16 cellular contexts compared by ENCODE assay signal in the genomic region with DNA sequence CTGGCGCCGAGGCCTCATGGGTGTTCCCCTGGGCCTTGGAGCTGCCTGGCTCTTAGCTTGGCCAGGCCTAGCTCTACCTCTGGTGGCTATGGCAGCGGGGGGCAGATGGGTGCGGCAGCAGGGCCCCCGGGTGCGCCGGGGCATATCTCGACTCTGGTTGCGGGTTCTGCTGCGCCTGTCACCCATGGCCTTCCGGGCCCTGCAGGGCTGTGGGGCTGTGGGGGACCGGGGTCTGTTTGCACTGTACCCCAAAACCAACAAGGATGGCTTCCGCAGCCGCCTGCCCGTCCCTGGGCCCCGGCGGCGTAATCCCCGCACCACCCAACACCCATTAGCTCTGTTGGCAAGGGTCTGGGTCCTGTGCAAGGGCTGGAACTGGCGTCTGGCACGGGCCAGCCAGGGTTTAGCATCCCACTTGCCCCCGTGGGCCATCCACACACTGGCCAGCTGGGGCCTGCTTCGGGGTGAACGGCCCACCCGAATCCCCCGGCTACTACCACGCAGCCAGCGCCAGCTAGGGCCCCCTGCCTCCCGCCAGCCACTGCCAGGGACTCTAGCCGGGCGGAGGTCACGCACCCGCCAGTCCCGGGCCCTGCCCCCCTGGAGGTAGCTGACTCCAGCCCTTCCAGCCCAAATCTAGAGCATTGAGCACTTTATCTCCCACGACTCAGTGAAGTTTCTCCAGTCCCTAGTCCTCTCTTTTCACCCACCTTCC. TPM values are rescaled to one million over a fixed set of nuclear protein-coding genes. Genes with fewer than 3 reads are reported as not detected.
"Had no signal": no experiment of that assay in that cellular context is flagged by ENCODE, and none has a peak within 500 bp of the region (broad histone marks: within the 10 kb centered on the region; RNA-seq: fewer than 3 reads in every experiment).

No MANE protein-coding gene starts in this region.

- H3K9me3 ChIP-seq: left lung, ovary, tibial nerve, vagina had no signal

- H3K4me3 Mint-ChIP-seq: activated naive CD8-positive, alpha-beta T cell treated with anti-CD3 and anti-CD28 coated beads for 36 hours; activated T-helper 1 cell treated with anti-CD3 and anti-CD28 coated beads, Interleukin-12 subunit alpha, Interleukin-12 subunit beta, Interleukin-2, Interleukin-4 antibody, amounts not matched to agents 30 ng/mL and 10 ng/mL and 1 ng/mL, durations not matched to agents 14 hours and 24 hours and 36 hours; endodermal cell; memory B cell; stimulated activated naive CD8-positive, alpha-beta T cell treated with anti-CD3 and anti-CD28 coated beads, Interleukin-15, Interleukin-2, amounts not matched to agents 100 ng/mL and 50 ng/mL, for 24 hours had no signal

- ATAC-seq: left lung had no signal

- H3K27ac Mint-ChIP-seq: activated naive CD8-positive, alpha-beta T cell treated with anti-CD3 and anti-CD28 coated beads for 36 hours; activated T-helper 1 cell treated with anti-CD3 and anti-CD28 coated beads, Interleukin-12 subunit alpha, Interleukin-12 subunit beta, Interleukin-2, Interleukin-4 antibody, amounts not matched to agents 30 ng/mL and 10 ng/mL and 1 ng/mL, durations not matched to agents 14 hours and 24 hours and 36 hours; endodermal cell; memory B cell; stimulated activated naive CD8-positive, alpha-beta T cell treated with anti-CD3 and anti-CD28 coated beads, Interleukin-15, Interleukin-2, amounts not matched to agents 100 ng/mL and 50 ng/mL, for 24 hours had no signal

- H3K4me1 ChIP-seq: tibial nerve, vagina had no signal

- H3K27ac ChIP-seq: cardiac muscle cell, ovary, tibial nerve, vagina had no signal

- H3K4me1 Mint-ChIP-seq: activated naive CD8-positive, alpha-beta T cell treated with anti-CD3 and anti-CD28 coated beads for 36 hours; endodermal cell had no signal

- DNase-seq: activated CD4-positive, alpha-beta T cell treated with anti-CD3 and anti-CD28 coated beads, Interleukin-2, amount 50 U/mL, for 4 hours; activated naive CD4-positive, alpha-beta T cell; activated naive CD8-positive, alpha-beta T cell treated with anti-CD3 and anti-CD28 coated beads for 36 hours; amniotic stem cell; dorsolateral prefrontal cortex; endodermal cell; head of caudate nucleus had no signal

- H3K4me3 ChIP-seq: cardiac muscle cell, dorsolateral prefrontal cortex, ovary, tibial nerve, vagina had no signal

- H3K27me3 Mint-ChIP-seq: activated naive CD8-positive, alpha-beta T cell treated with anti-CD3 and anti-CD28 coated beads for 36 hours; memory B cell; stimulated activated naive CD8-positive, alpha-beta T cell treated with anti-CD3 and anti-CD28 coated beads, Interleukin-15, Interleukin-2, amounts not matched to agents 100 ng/mL and 50 ng/mL, for 24 hours had no signal

- H3K27me3 ChIP-seq: cardiac muscle cell, dorsolateral prefrontal cortex, left lung, ovary, tibial nerve, vagina had no signal

- H3K9me3 Mint-ChIP-seq: activated naive CD8-positive, alpha-beta T cell treated with anti-CD3 and anti-CD28 coated beads for 36 hours; activated T-helper 1 cell treated with anti-CD3 and anti-CD28 coated beads, Interleukin-12 subunit alpha, Interleukin-12 subunit beta, Interleukin-2, Interleukin-4 antibody, amounts not matched to agents 30 ng/mL and 10 ng/mL and 1 ng/mL, durations not matched to agents 14 hours and 24 hours and 36 hours; endodermal cell; memory B cell; stimulated activated naive CD8-positive, alpha-beta T cell treated with anti-CD3 and anti-CD28 coated beads, Interleukin-15, Interleukin-2, amounts not matched to agents 100 ng/mL and 50 ng/mL, for 24 hours had no signal

- H3K36me3 ChIP-seq: ovary had no signal

RNA-seq across cellular contexts. Expression of gene DOC2A, which starts 23.3 kb away (rescaled TPM):
- total RNA-seq: mononuclear cell had no signal
